Comparison of ENCODE assay signal across 25 cellular contexts in the genomic region with DNA sequence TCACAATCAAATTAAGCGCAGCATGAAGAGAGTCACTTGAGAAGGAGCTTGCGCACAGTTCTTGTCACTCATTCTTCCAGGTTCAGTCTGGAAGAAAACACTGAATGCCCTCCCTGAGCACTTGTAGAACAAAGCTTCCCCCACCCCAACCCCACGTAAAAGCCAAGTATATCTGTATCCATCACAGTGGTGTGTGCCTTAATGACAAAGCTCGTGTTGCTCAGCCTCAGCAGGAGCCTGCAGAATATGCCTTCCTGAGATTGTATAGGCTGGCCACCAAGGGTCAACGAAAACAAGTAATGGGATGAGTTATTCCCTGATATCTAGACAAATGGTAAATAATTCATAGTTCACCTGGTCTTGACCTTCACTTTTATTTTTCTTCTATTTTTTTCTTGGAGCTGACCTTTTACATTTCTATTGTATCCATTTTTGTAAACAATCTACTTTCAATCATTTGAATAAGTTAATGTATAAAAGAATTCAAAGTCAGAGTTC.
DNase-seq lines count a peak whose midpoint lies in the region; ATAC-seq, FAIRE-seq and TF ChIP-seq lines count a peak whose summit lies in the region.
"Had no signal": no experiment of that assay in that cellular context is flagged by ENCODE, and none has a peak within 500 bp of the region (broad histone marks: within the 10 kb centered on the region; RNA-seq: fewer than 3 reads in every experiment).

No MANE protein-coding gene starts in this region.

- no peak for ATAC-seq in HG03469 (IDR thresholded peaks at IDR 0.05; ENCODE audit: unreplicated experiment)
- no peak for ATAC-seq in GM18498 (IDR thresholded peaks at IDR 0.05; ENCODE audit: unreplicated experiment)
- ATAC-seq in HepG2 = no peak
- ATAC-seq: T-helper 17 cell had no signal

- no peaks in the 10 kb centered on the region for H3K27me3 ChIP-seq in iPS-20b (ENCODE audit: insufficient read depth, low read length)
- no peaks in the 10 kb centered on the region for H3K27me3 ChIP-seq in HepG2 (ENCODE audit: control insufficient read depth in 1 of 2, insufficient read depth in 2 of 2, low read length in 2 of 2)
- H3K27me3 ChIP-seq: SJSA1 had no signal

- in situ Hi-C loops in HepG2 (cut with HindIII; ENCODE audit: extremely low pct_ligation_motif_present, low pct_unique_long_range_greater_than_20kb) = no loop called here

- H3K36me3 ChIP-seq in iPS-20b (ENCODE audit: insufficient read depth, low read depth, low read length) (no peaks in the 10 kb centered on the region), HepG2 (replicated peaks in 1 of 2; ENCODE audit: control insufficient read depth in 1 of 2, insufficient read depth in 2 of 2, low read length in 2 of 2) (no peaks in the 10 kb centered on the region)
- H3K36me3 ChIP-seq: SJSA1 had no signal

- TF ChIP-seq CTCF in HepG2 (CRISPR knock-in tag; IDR thresholded peaks at IDR 0.05) = no peak

- POLR2A ChIA-PET in HepG2 (lab: Yijun Ruan, JAX) = no interaction called here

- H3K9me3 ChIP-seq in iPS-20b (ENCODE audit: insufficient read depth, low read depth, low read length) (no peaks in the 10 kb centered on the region), HepG2 (ENCODE audit: low read length) (no peaks in the 10 kb centered on the region)
- H3K9me3 ChIP-seq: SJSA1 had no signal

- H3K4me2 ChIP-seq in HepG2 (ENCODE audit: low read depth, low read length) = no peak overlapping the region
- H3K4me2 ChIP-seq: KMS-11 had no signal

- no peaks in the 10 kb centered on the region for H3K79me2 ChIP-seq in HepG2 (ENCODE audit: insufficient read depth, low read length)

- DNase-seq in NCI-H82 (lab: John Stamatoyannopoulos, UW) (peak; percentile 51), NCI-H82 treated with DMSO at 0.1 percent for 48 hours (lab: John Stamatoyannopoulos, UW; ENCODE audit: unreplicated experiment) (no peak), SK-N-DZ (ENCODE audit: low spot score) (peak; percentile 64), HepG2 (ENCODE audit: low spot score) (no peak), NCI-H510A treated with DMSO at 0.1 percent for 48 hours (lab: John Stamatoyannopoulos, UW) (no peak)
- DNase-seq: 8988T; AML-193; CD8-positive, alpha-beta memory T cell; H9; IMR-90; NCI-H1092 treated with DMSO at 0.1 percent for 48 hours; NCI-H2029 treated with DMSO at 0.1 percent for 48 hours; NCI-H446 treated with DMSO at 0.1 percent for 48 hours; OCI-M1; SW 1271; T-helper 17 cell had no signal

- TF ChIP-seq RAD21 in HepG2 (CRISPR knock-in tag; IDR thresholded peaks at IDR 0.05) = no peak

- BruUV-seq in HepG2 (replicated peaks; lab: Mats Ljungman, UMichigan) = no TSS peak

- no peak for TF ChIP-seq POLR2A in HepG2 (IDR thresholded peaks at IDR 0.05; ENCODE audit: insufficient read depth in 1 of 2, low read depth in 2 of 2, low read length in 2 of 2)

- intact Hi-C loops in HepG2 (cut with micrococcal nuclease; ENCODE audit: unreplicated experiment) = no loop called here

- peaks cover 18% of the 10 kb centered on the region; the same call in 1 of the 2 replicates for H3K4me1 ChIP-seq in iPS-20b (ENCODE audit: insufficient read depth, low read length)
- H3K4me1 ChIP-seq in HepG2 (ENCODE audit: insufficient read depth, low read length) = peaks cover 23% of the 10 kb centered on the region

- H2AFZ ChIP-seq in HepG2 (ENCODE audit: low read length) = no peak overlapping the region

- WGBS in HepG2 (ENCODE audit: low lambda C conversion rate) = 80% methylated on average over 5 of the region's 5 CpGs

- H3K4me3 ChIP-seq in iPS-20b (ENCODE audit: low read length) (no peak overlapping the region; the same call in 1 of the 2 replicates), HepG2 (replicated peaks in 1 of 3; ENCODE audit: insufficient read depth in 1 of 3, low read depth in 2 of 3, low read length in 3 of 3) (no peak overlapping the region)
- H3K4me3 ChIP-seq: SJSA1 had no signal

- TF ChIP-seq EP300 in HepG2 (IDR thresholded peaks at IDR 0.05; ENCODE audit: low read depth in 2 of 2, low read length in 2 of 2) (no peak), HepG2 (CRISPR knock-in tag; IDR thresholded peaks at IDR 0.05; ENCODE audit: borderline replicate concordance) (no peak)

- H3K9ac ChIP-seq in iPS-20b (ENCODE audit: low read depth, low read length) = peak overlapping the region; percentile 46; the same call in 1 of the 2 replicates
- no peak overlapping the region for H3K9ac ChIP-seq in HepG2 (ENCODE audit: insufficient read depth, low read depth, low read length)
- H3K9ac ChIP-seq: KMS-11 had no signal

- H3K27ac ChIP-seq in iPS-20b (ENCODE audit: low read length) = no peak overlapping the region
- no peak overlapping the region for H3K27ac ChIP-seq in HepG2 (ENCODE audit: extremely low read length, insufficient read depth, low read length)
- H3K27ac ChIP-seq: C4-2B, KMS-11, SJSA1 had no signal

- no peaks in the 10 kb centered on the region for H4K20me1 ChIP-seq in HepG2 (ENCODE audit: insufficient read depth, low read length)

- no peak for FAIRE-seq in HepG2 (lab: Jason Lieb, UNC)
- FAIRE-seq: G401.6, GM19239, RCC 7860 had no signal

- CTCF ChIA-PET in HepG2 (lab: Yijun Ruan, JAX; ENCODE audit: low intra/inter-chr PET ratio, low total read pairs) = no interaction called here

TF ChIP-seq in HepG2, 621 proteins besides CTCF, POLR2A, EP300 and RAD21:
- TF ChIP-seq, protein P1, sequence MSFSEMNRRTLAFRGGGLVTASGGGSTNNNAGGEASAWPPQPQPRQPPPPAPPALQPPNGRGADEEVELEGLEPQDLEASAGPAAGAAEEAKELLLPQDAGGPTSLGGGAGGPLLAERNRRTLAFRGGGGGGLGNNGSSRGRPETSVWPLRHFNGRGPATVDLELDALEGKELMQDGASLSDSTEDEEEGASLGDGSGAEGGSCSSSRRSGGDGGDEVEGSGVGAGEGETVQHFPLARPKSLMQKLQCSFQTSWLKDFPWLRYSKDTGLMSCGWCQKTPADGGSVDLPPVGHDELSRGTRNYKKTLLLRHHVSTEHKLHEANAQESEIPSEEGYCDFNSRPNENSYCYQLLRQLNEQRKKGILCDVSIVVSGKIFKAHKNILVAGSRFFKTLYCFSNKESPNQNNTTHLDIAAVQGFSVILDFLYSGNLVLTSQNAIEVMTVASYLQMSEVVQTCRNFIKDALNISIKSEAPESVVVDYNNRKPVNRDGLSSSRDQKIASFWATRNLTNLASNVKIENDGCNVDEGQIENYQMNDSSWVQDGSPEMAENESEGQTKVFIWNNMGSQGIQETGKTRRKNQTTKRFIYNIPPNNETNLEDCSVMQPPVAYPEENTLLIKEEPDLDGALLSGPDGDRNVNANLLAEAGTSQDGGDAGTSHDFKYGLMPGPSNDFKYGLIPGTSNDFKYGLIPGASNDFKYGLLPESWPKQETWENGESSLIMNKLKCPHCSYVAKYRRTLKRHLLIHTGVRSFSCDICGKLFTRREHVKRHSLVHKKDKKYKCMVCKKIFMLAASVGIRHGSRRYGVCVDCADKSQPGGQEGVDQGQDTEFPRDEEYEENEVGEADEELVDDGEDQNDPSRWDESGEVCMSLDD (CRISPR knock-in tag; IDR thresholded peaks at IDR 0.05; ENCODE audit: borderline replicate concordance) = no peak
- TF ChIP-seq ZC3H4 (CRISPR knock-in tag; IDR thresholded peaks at IDR 0.05; ENCODE audit: borderline replicate concordance) = no peak
- TF ChIP-seq, protein P2, sequence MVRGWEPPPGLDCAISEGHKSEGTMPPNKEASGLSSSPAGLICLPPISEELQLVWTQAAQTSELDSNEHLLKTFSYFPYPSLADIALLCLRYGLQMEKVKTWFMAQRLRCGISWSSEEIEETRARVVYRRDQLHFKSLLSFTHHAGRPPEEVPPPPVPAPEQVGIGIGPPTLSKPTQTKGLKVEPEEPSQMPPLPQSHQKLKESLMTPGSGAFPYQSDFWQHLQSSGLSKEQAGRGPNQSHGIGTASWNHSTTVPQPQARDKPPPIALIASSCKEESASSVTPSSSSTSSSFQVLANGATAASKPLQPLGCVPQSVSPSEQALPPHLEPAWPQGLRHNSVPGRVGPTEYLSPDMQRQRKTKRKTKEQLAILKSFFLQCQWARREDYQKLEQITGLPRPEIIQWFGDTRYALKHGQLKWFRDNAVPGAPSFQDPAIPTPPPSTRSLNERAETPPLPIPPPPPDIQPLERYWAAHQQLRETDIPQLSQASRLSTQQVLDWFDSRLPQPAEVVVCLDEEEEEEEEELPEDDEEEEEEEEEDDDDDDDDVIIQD (CRISPR knock-in tag; IDR thresholded peaks at IDR 0.05; ENCODE audit: low read depth) = no peak
- TF ChIP-seq ZNF550 (CRISPR knock-in tag; IDR thresholded peaks at IDR 0.05; ENCODE audit: borderline replicate concordance) = no peak
- TF ChIP-seq ZNF543 (CRISPR knock-in tag; IDR thresholded peaks at IDR 0.05) = no peak
- TF ChIP-seq KLF6 (CRISPR knock-in tag; IDR thresholded peaks at IDR 0.05) = no peak
- TF ChIP-seq, protein P3, sequence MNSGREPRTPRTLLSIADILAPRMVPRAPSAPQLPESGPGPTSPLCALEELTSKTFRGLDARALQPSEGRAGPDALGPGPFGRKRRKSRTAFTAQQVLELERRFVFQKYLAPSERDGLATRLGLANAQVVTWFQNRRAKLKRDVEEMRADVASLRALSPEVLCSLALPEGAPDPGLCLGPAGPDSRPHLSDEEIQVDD (CRISPR knock-in tag; IDR thresholded peaks at IDR 0.05; ENCODE audit: borderline replicate concordance) = no peak
- TF ChIP-seq, protein P4, sequence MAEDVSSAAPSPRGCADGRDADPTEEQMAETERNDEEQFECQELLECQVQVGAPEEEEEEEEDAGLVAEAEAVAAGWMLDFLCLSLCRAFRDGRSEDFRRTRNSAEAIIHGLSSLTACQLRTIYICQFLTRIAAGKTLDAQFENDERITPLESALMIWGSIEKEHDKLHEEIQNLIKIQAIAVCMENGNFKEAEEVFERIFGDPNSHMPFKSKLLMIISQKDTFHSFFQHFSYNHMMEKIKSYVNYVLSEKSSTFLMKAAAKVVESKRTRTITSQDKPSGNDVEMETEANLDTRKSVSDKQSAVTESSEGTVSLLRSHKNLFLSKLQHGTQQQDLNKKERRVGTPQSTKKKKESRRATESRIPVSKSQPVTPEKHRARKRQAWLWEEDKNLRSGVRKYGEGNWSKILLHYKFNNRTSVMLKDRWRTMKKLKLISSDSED (CRISPR knock-in tag; IDR thresholded peaks at IDR 0.05) = no peak
- TF ChIP-seq CENPT (CRISPR knock-in tag; IDR thresholded peaks at IDR 0.05; ENCODE audit: low read depth) = no peak
- TF ChIP-seq TOPORS (CRISPR knock-in tag; IDR thresholded peaks at IDR 0.05) = no peak
- no peak for TF ChIP-seq ZNF382 (CRISPR knock-in tag; IDR thresholded peaks at IDR 0.05; ENCODE audit: borderline replicate concordance)
- TF ChIP-seq HNRNPK (IDR thresholded peaks at IDR 0.05; ENCODE audit: low read depth, low read length, poor library complexity, severe bottlenecking) = no peak
- no peak for TF ChIP-seq NKX3-1 (CRISPR knock-in tag; IDR thresholded peaks at IDR 0.05)
- no peak for TF ChIP-seq ZNF333 (CRISPR knock-in tag; IDR thresholded peaks at IDR 0.05; ENCODE audit: borderline replicate concordance)
- TF ChIP-seq NONO (IDR thresholded peaks at IDR 0.05) = no peak
- TF ChIP-seq NONO (CRISPR knock-in tag; conservative IDR thresholded peaks at IDR 0.05) = no peak
- no peak for TF ChIP-seq SUZ12 (IDR thresholded peaks at IDR 0.05; ENCODE audit: low read depth, low read length)
- no peak for TF ChIP-seq SSRP1 (CRISPR knock-in tag; IDR thresholded peaks at IDR 0.05)
TF ChIP-seq in HepG2: peak in this region for 0.

Comparison
In these comparisons a context has a peak if more than half of its experiments do, and no peak if none do; other contexts are left out.
1. DNase-seq: peak in NCI-H82 (single experiment) and SK-N-DZ (single experiment); none in NCI-H82 treated with DMSO at 0.1 percent for 48 hours (single experiment), HepG2 (single experiment) and NCI-H510A treated with DMSO at 0.1 percent for 48 hours (single experiment).